Comparison of ENCODE assay signal across 10 cellular contexts in genomic region chr5:59769041-59769360, GRCh38.
A peak's percentile ranks its signal among the peaks of the same experiment; 100 is the strongest.
DNase-seq lines count a peak whose midpoint lies in the region; ATAC-seq and TF ChIP-seq lines count a peak whose summit lies in the region.
"Had no signal": no experiment of that assay in that cellular context is flagged by ENCODE, and none has a peak within 500 bp of the region (broad histone marks: within the 10 kb centered on the region; RNA-seq: fewer than 3 reads in every experiment).

No MANE protein-coding gene starts in this region.

- DNase-seq in activated naive CD8-positive, alpha-beta T cell treated with anti-CD3 and anti-CD28 coated beads, Interleukin-2, amount 50 U/mL, for 24 hours = no peak
- DNase-seq in activated naive CD8-positive, alpha-beta T cell treated with anti-CD3 and anti-CD28 coated beads for 36 hours = no peak
- DNase-seq in breast epithelium (ENCODE audit: low spot score in 2 of 2) = no peak
- DNase-seq in mesenchymal stem cell = no peak
- no peak for DNase-seq in upper lobe of right lung
- DNase-seq in NCI-H526 treated with DMSO at 0.1 percent for 48 hours (lab: John Stamatoyannopoulos, UW) = no peak
- DNase-seq in NCI-H2029 treated with DMSO at 0.1 percent for 48 hours (lab: John Stamatoyannopoulos, UW) = no peak
- DNase-seq: central memory CD4-positive, alpha-beta T cell had no signal

- ATAC-seq in activated naive CD8-positive, alpha-beta T cell treated with anti-CD3 and anti-CD28 coated beads, Interleukin-2, amount 50 U/mL, for 24 hours = no peak
- ATAC-seq in upper lobe of right lung (no peak), HG03159 (IDR thresholded peaks at IDR 0.05; ENCODE audit: unreplicated experiment) (no peak)
- ATAC-seq: K562 had no signal

- H3K18ac ChIP-seq in mesenchymal stem cell (ENCODE audit: low read depth in 1 of 2, low read length in 2 of 2) = no peak overlapping the region

- no peak overlapping the region for H2AK5ac ChIP-seq in mesenchymal stem cell (ENCODE audit: low read length, severe bottlenecking)

- peaks cover 8% of the 10 kb centered on the region for H3K4me1 Mint-ChIP-seq in activated naive CD8-positive, alpha-beta T cell treated with anti-CD3 and anti-CD28 coated beads, Interleukin-2, amount 50 U/mL, for 24 hours
- peaks cover 10% of the 10 kb centered on the region for H3K4me1 Mint-ChIP-seq in activated naive CD8-positive, alpha-beta T cell treated with anti-CD3 and anti-CD28 coated beads for 36 hours

- H4K91ac ChIP-seq in mesenchymal stem cell (ENCODE audit: low read length) = no peak overlapping the region

- peaks cover 37% of the 10 kb centered on the region for H3K27me3 Mint-ChIP-seq in activated naive CD8-positive, alpha-beta T cell treated with anti-CD3 and anti-CD28 coated beads, Interleukin-2, amount 50 U/mL, for 24 hours
- peaks cover 52% of the 10 kb centered on the region for H3K27me3 Mint-ChIP-seq in activated naive CD8-positive, alpha-beta T cell treated with anti-CD3 and anti-CD28 coated beads for 36 hours

- no peak for TF ChIP-seq POLR2A in breast epithelium (IDR thresholded peaks at IDR 0.05)

- peak overlapping the region; percentile 49 for H3K4me3 Mint-ChIP-seq in activated naive CD8-positive, alpha-beta T cell treated with anti-CD3 and anti-CD28 coated beads, Interleukin-2, amount 50 U/mL, for 24 hours
- H3K4me3 Mint-ChIP-seq in activated naive CD8-positive, alpha-beta T cell treated with anti-CD3 and anti-CD28 coated beads for 36 hours = no peak overlapping the region

- no peak overlapping the region for H2BK5ac ChIP-seq in mesenchymal stem cell (ENCODE audit: low read depth, low read length, poor library complexity, severe bottlenecking)

- H3K4ac ChIP-seq in mesenchymal stem cell (ENCODE audit: low read depth in 1 of 2, low read length in 2 of 2) = no peak overlapping the region

- H2BK15ac ChIP-seq in mesenchymal stem cell (ENCODE audit: low read depth, poor library complexity, severe bottlenecking) = no peak overlapping the region

- H3K4me3 ChIP-seq in breast epithelium = peak overlapping the region; percentile 48 to 76 (median 56)
- H3K4me3 ChIP-seq in mesenchymal stem cell (ENCODE audit: insufficient read depth in 1 of 2, low read depth in 1 of 2, low read length in 2 of 2) = peak overlapping the region in 1 of 2 experiments; percentile 81
- peak overlapping the region; percentile 53 for H3K4me3 ChIP-seq in upper lobe of right lung
- H3K4me3 ChIP-seq: K562 had no signal

- peak overlapping the region; percentile 80 for H3K9ac ChIP-seq in mesenchymal stem cell (ENCODE audit: low read length)

- H4K8ac ChIP-seq in mesenchymal stem cell (ENCODE audit: low read length) = no peak overlapping the region

- H3K36me3 Mint-ChIP-seq in activated naive CD8-positive, alpha-beta T cell treated with anti-CD3 and anti-CD28 coated beads, Interleukin-2, amount 50 U/mL, for 24 hours (ENCODE audit: low read depth) = no peaks in the 10 kb centered on the region
- no peaks in the 10 kb centered on the region for H3K36me3 Mint-ChIP-seq in activated naive CD8-positive, alpha-beta T cell treated with anti-CD3 and anti-CD28 coated beads for 36 hours

- no peak overlapping the region for H3K27ac ChIP-seq in breast epithelium
- H3K27ac ChIP-seq in mesenchymal stem cell (ENCODE audit: low read length, poor library complexity, severe bottlenecking) = peak overlapping the region; percentile 32
- H3K27ac ChIP-seq in upper lobe of right lung = no peak overlapping the region

- peaks cover 0 to 10% of the 10 kb centered on the region in 2 donors for H3K27me3 ChIP-seq in breast epithelium
- peaks cover 0 to 43% of the 10 kb centered on the region in 2 experiments for H3K27me3 ChIP-seq in mesenchymal stem cell (ENCODE audit: control insufficient read depth in 1 of 2, insufficient read depth in 1 of 2, low read length in 2 of 2)
- no peaks in the 10 kb centered on the region for H3K27me3 ChIP-seq in upper lobe of right lung

- H3K9me3 Mint-ChIP-seq in activated naive CD8-positive, alpha-beta T cell treated with anti-CD3 and anti-CD28 coated beads, Interleukin-2, amount 50 U/mL, for 24 hours = no peaks in the 10 kb centered on the region
- H3K9me3 Mint-ChIP-seq in activated naive CD8-positive, alpha-beta T cell treated with anti-CD3 and anti-CD28 coated beads for 36 hours = no peaks in the 10 kb centered on the region

- 38% methylated on average over 1 of the region's 1 CpG for WGBS in mesenchymal stem cell

- H3K36me3 ChIP-seq in breast epithelium = no peaks in the 10 kb centered on the region
- no peaks in the 10 kb centered on the region for H3K36me3 ChIP-seq in mesenchymal stem cell (ENCODE audit: control insufficient read depth in 1 of 2, insufficient read depth in 2 of 2, low read depth in 1 of 2, low read length in 2 of 2)
- no peaks in the 10 kb centered on the region for H3K36me3 ChIP-seq in upper lobe of right lung

- no peaks in the 10 kb centered on the region for H3K9me3 ChIP-seq in breast epithelium
- no peaks in the 10 kb centered on the region for H3K9me3 ChIP-seq in mesenchymal stem cell (ENCODE audit: control insufficient read depth, low read length)
- H3K9me3 ChIP-seq in upper lobe of right lung = no peaks in the 10 kb centered on the region

- TF ChIP-seq CTCF in breast epithelium (IDR thresholded peaks at IDR 0.05) (no peak), upper lobe of right lung (IDR thresholded peaks at IDR 0.05) (no peak)

- intact Hi-C loops in breast epithelium (cut with DNase I; ENCODE audit: low total_unique reads) (no loop called here), upper lobe of right lung (cut with DNase I) (no loop called here)

- no peaks in the 10 kb centered on the region for H3K4me1 ChIP-seq in breast epithelium
- H3K4me1 ChIP-seq in mesenchymal stem cell (ENCODE audit: control insufficient read depth, insufficient read depth, low read depth, low read length) = peaks cover 5% of the 10 kb centered on the region
- H3K4me1 ChIP-seq in upper lobe of right lung = peaks cover 5% of the 10 kb centered on the region

- H3K4me2 ChIP-seq in mesenchymal stem cell (ENCODE audit: low read length, poor library complexity, severe bottlenecking) = peak overlapping the region; percentile 92

- no peak overlapping the region for H2BK12ac ChIP-seq in mesenchymal stem cell (ENCODE audit: low read length in 2 of 2)

- no peak overlapping the region for H2BK120ac ChIP-seq in mesenchymal stem cell (ENCODE audit: low read depth, low read length)

- H3K79me1 ChIP-seq in mesenchymal stem cell (replicated peaks; ENCODE audit: low read length, poor library complexity, severe bottlenecking) = peaks cover 6% of the 10 kb centered on the region

- H3K27ac Mint-ChIP-seq in activated naive CD8-positive, alpha-beta T cell treated with anti-CD3 and anti-CD28 coated beads, Interleukin-2, amount 50 U/mL, for 24 hours = no peak overlapping the region
- H3K27ac Mint-ChIP-seq in activated naive CD8-positive, alpha-beta T cell treated with anti-CD3 and anti-CD28 coated beads for 36 hours = no peak overlapping the region

- no peak overlapping the region for H3K14ac ChIP-seq in mesenchymal stem cell (ENCODE audit: low read length in 2 of 2)

- H3K23ac ChIP-seq in mesenchymal stem cell (ENCODE audit: low read length in 2 of 2) = no peak overlapping the region

- no peak overlapping the region for H2AFZ ChIP-seq in mesenchymal stem cell (ENCODE audit: low read depth, low read length)
